1 cellular context compared by ENCODE assay signal in genomic region chr5:116575635-116576042, GRCh38.
TF ChIP-seq lines count a peak whose summit lies in the region.

No MANE protein-coding gene starts in this region.

TF ChIP-seq in GM23338, 12 proteins besides CTCF, POLR2A, EP300 and RAD21 (continued from another document):
- no peak for TF ChIP-seq ETS1 (IDR thresholded peaks at IDR 0.05)
- no peak for TF ChIP-seq CREB1 (CRISPR knock-in tag; IDR thresholded peaks at IDR 0.05; ENCODE audit: low read depth)
- TF ChIP-seq NANOG (IDR thresholded peaks at IDR 0.05; ENCODE audit: borderline replicate concordance), result no peak
